In genomic region chr1:41917835-41918449, GRCh38 we compare ENCODE assay signal across 8 cellular contexts. TPM values are rescaled to one million over a fixed set of nuclear protein-coding genes. Genes with fewer than 3 reads are reported as not detected.
DNase-seq lines count a peak whose midpoint lies in the region; TF ChIP-seq lines count a peak whose summit lies in the region.

No MANE protein-coding gene starts in this region.

- H3K27ac ChIP-seq in uterus: peak overlapping the region in 1 of 2 donors; percentile 34

- peak overlapping the region; percentile 76 for H3K4me3 Mint-ChIP-seq in activated T-helper 1 cell treated with anti-CD3 and anti-CD28 coated beads, Interleukin-12 subunit alpha, Interleukin-12 subunit beta, Interleukin-2, Interleukin-4 antibody, amounts not matched to agents 30 ng/mL and 10 ng/mL and 1 ng/mL, durations not matched to agents 14 hours and 24 hours and 36 hours
- H3K4me3 Mint-ChIP-seq in nephron: peak overlapping the region; percentile 73 to 88 (median 84)

- H3K27me3 Mint-ChIP-seq in activated T-helper 1 cell treated with anti-CD3 and anti-CD28 coated beads, Interleukin-12 subunit alpha, Interleukin-12 subunit beta, Interleukin-2, Interleukin-4 antibody, amounts not matched to agents 30 ng/mL and 10 ng/mL and 1 ng/mL, durations not matched to agents 14 hours and 24 hours and 36 hours (ENCODE audit: insufficient read depth): peaks cover 2% of the 10 kb centered on the region
- H3K27me3 Mint-ChIP-seq in nephron (ENCODE audit: low read depth): peaks cover 54% of the 10 kb centered on the region

- TF ChIP-seq CTCF in fibroblast of the aortic adventitia (IDR thresholded peaks at IDR 0.05; ENCODE audit: insufficient read depth, low read length) (no peak), nephron (IDR thresholded peaks at IDR 0.05; ENCODE audit: unreplicated experiment in 3 of 3) (no peak), uterus (IDR thresholded peaks at IDR 0.05) (no peak)

- H3K4me1 Mint-ChIP-seq in activated T-helper 1 cell treated with anti-CD3 and anti-CD28 coated beads, Interleukin-12 subunit alpha, Interleukin-12 subunit beta, Interleukin-2, Interleukin-4 antibody, amounts not matched to agents 30 ng/mL and 10 ng/mL and 1 ng/mL, durations not matched to agents 14 hours and 24 hours and 36 hours (ENCODE audit: low read depth): peaks cover 79% of the 10 kb centered on the region
- H3K4me1 Mint-ChIP-seq in nephron: peaks cover 41% of the 10 kb centered on the region

- H3K27ac Mint-ChIP-seq in activated T-helper 1 cell treated with anti-CD3 and anti-CD28 coated beads, Interleukin-12 subunit alpha, Interleukin-12 subunit beta, Interleukin-2, Interleukin-4 antibody, amounts not matched to agents 30 ng/mL and 10 ng/mL and 1 ng/mL, durations not matched to agents 14 hours and 24 hours and 36 hours: peak overlapping the region; percentile 40
- H3K27ac Mint-ChIP-seq in nephron: peak overlapping the region in 1 of 3 experiments; percentile 3

- no peaks in the 10 kb centered on the region for H3K9me3 ChIP-seq in uterus

- no peaks in the 10 kb centered on the region for H3K36me3 ChIP-seq in uterus

- no peaks in the 10 kb centered on the region for H3K4me1 ChIP-seq in uterus

- intact Hi-C loops in activated T-helper 1 cell treated with anti-CD3 and anti-CD28 coated beads, Interleukin-12 subunit alpha, Interleukin-12 subunit beta, Interleukin-2, Interleukin-4 antibody, amounts not matched to agents 30 ng/mL and 10 ng/mL and 1 ng/mL, durations not matched to agents 14 hours and 24 hours and 36 hours (cut with micrococcal nuclease): loop anchor here (2.0 to 5.0 kb wide), 5 partner anchors 55 to 346 kb away; no protein-coding TSS in a partner anchor
- intact Hi-C loops in uterus (cut with DNase I; ENCODE audit: low total_unique reads): no loop called here

- H3K27me3 ChIP-seq in uterus: no peaks in the 10 kb centered on the region

- peaks cover 5% of the 10 kb centered on the region for H3K36me3 Mint-ChIP-seq in activated T-helper 1 cell treated with anti-CD3 and anti-CD28 coated beads, Interleukin-12 subunit alpha, Interleukin-12 subunit beta, Interleukin-2, Interleukin-4 antibody, amounts not matched to agents 30 ng/mL and 10 ng/mL and 1 ng/mL, durations not matched to agents 14 hours and 24 hours and 36 hours (ENCODE audit: low read depth)
- no peaks in the 10 kb centered on the region for H3K36me3 Mint-ChIP-seq in nephron (ENCODE audit: low read depth)

- peak overlapping the region; percentile 73 for H3K4me3 ChIP-seq in fibroblast of the aortic adventitia (ENCODE audit: low read depth, low read length)
- peak overlapping the region; percentile 27 to 47 for H3K4me3 ChIP-seq in uterus

- TF ChIP-seq POLR2A in uterus (IDR thresholded peaks at IDR 0.05): no peak

- DNase-seq in GM03348 (ENCODE audit: low spot score): peak; percentile 66
- DNase-seq in NCI-H2227 (lab: John Stamatoyannopoulos, UW; ENCODE audit: unreplicated experiment): peak; percentile 67
- DNase-seq in activated T-helper 1 cell treated with anti-CD3 and anti-CD28 coated beads, Interleukin-12 subunit alpha, Interleukin-12 subunit beta, Interleukin-2, Interleukin-4 antibody, amounts not matched to agents 30 ng/mL and 10 ng/mL and 1 ng/mL, durations not matched to agents 14 hours and 24 hours and 36 hours (ENCODE audit: low spot score): no peak
- DNase-seq in fibroblast of the aortic adventitia (ENCODE audit: low read depth): peak; percentile 25
- no peak for DNase-seq in uterus
- no peak for DNase-seq in superior temporal gyrus (ENCODE audit: extremely low spot score)
- DNase-seq in effector CD8-positive, alpha-beta T cell (lab: John Stamatoyannopoulos, UW): no peak

- H3K9me3 Mint-ChIP-seq in activated T-helper 1 cell treated with anti-CD3 and anti-CD28 coated beads, Interleukin-12 subunit alpha, Interleukin-12 subunit beta, Interleukin-2, Interleukin-4 antibody, amounts not matched to agents 30 ng/mL and 10 ng/mL and 1 ng/mL, durations not matched to agents 14 hours and 24 hours and 36 hours: peaks cover 7% of the 10 kb centered on the region
- H3K9me3 Mint-ChIP-seq in nephron: no peaks in the 10 kb centered on the region

RNA-seq across cellular contexts. Expression of gene HIVEP3, which starts 0.8 kb away (rescaled TPM):
- total RNA-seq in activated T-helper 1 cell treated with anti-CD3 and anti-CD28 coated beads, Interleukin-12 subunit alpha, Interleukin-12 subunit beta, Interleukin-2, Interleukin-4 antibody, amounts not matched to agents 30 ng/mL and 10 ng/mL and 1 ng/mL, durations not matched to agents 14 hours and 24 hours and 36 hours: 75.4 and 76.7 TPM in 2 replicates
- total RNA-seq in fibroblast of the aortic adventitia (ENCODE audit: low replicate concordance): 1.1 and 1.2 TPM in 2 replicates
- total RNA-seq in uterus: 1 to 10 TPM in 3 of 4 donors, under 1 TPM in 1; 0.51 to 7.6 (median 2.9) TPM

Comparison
In these comparisons a context has a peak if more than half of its experiments do, and no peak if none do; other contexts are left out.
1. DNase-seq: peak in GM03348 (single experiment), NCI-H2227 (single experiment) and fibroblast of the aortic adventitia (single experiment); none in activated T-helper 1 cell treated with anti-CD3 and anti-CD28 coated beads, Interleukin-12 subunit alpha, Interleukin-12 subunit beta, Interleukin-2, Interleukin-4 antibody, amounts not matched to agents 30 ng/mL and 10 ng/mL and 1 ng/mL, durations not matched to agents 14 hours and 24 hours and 36 hours (single experiment), uterus (0 of 2), superior temporal gyrus (single experiment) and effector CD8-positive, alpha-beta T cell (single experiment).